In the genomic region with DNA sequence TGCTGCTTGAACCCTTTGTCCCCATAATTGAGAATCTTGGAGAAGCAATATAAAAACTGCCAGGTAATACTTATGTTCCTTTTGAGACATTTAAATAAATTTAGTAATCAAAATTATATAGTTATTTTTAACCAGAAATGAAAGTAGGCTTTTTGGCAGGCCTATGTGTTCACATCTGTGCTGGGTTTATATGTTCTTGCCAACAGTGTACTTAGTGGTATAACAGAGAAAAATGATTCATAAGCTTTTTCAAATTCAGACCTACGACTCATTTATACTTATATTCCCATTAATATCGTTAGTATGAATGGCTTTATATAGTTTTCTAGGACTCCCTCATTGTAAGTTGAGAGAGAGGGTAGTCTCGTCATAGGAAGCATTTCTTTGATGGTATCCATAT, we compare ENCODE assay signal across 22 cellular contexts.
DNase-seq lines count a peak whose midpoint lies in the region; ATAC-seq, FAIRE-seq and TF ChIP-seq lines count a peak whose summit lies in the region.
"Had no signal": no experiment of that assay in that cellular context is flagged by ENCODE, and none has a peak within 500 bp of the region (broad histone marks: within the 10 kb centered on the region; RNA-seq: fewer than 3 reads in every experiment).

No MANE protein-coding gene starts in this region.

- peak; percentile 20 for DNase-seq in HCEC 1CT
- peak; percentile 14 for DNase-seq in astrocyte (ENCODE audit: low read depth)
- peak; percentile 35 to 67 for DNase-seq in fibroblast of lung (ENCODE audit: low read depth in 2 of 2)
- DNase-seq in iris pigment epithelial cell (ENCODE audit: low read depth): peak; percentile 44
- DNase-seq in activated CD8-positive, alpha-beta memory T cell treated with anti-CD3 and anti-CD28 coated beads for 24 hours: no peak
- DNase-seq in SKM-1 (lab: John Stamatoyannopoulos, UW; ENCODE audit: unreplicated experiment): no peak
- DNase-seq: ACHN; AML-193; Caco-2; CD4-positive, alpha-beta T cell; GDM1; HFFc6; KG1 had no signal

- no peaks in the 10 kb centered on the region for H3K27me3 ChIP-seq in astrocyte (ENCODE audit: insufficient read depth, low read length)
- H3K27me3 ChIP-seq in fibroblast of lung (ENCODE audit: control insufficient read depth, insufficient read depth, low read length): no peaks in the 10 kb centered on the region

- no peaks in the 10 kb centered on the region for H3K4me1 ChIP-seq in astrocyte (ENCODE audit: insufficient read depth, low read length)
- H3K4me1 ChIP-seq in fibroblast of lung (ENCODE audit: control insufficient read depth, extremely low read depth, insufficient read depth, low read length): no peaks in the 10 kb centered on the region
- H3K4me1 ChIP-seq: Caco-2 had no signal

- FAIRE-seq in astrocyte (lab: Jason Lieb, UNC): no peak
- FAIRE-seq: A204.1, D721Med, H54, HepG2 had no signal

- TF ChIP-seq POLR2A in GM18505 (IDR thresholded peaks at IDR 0.05; ENCODE audit: borderline replicate concordance, extremely low read depth, insufficient read depth, insufficient read length): no peak

- no peak overlapping the region for H3K4me3 Mint-ChIP-seq in astrocyte (ENCODE audit: unreplicated experiment)
- H3K4me3 Mint-ChIP-seq: CD4-positive, alpha-beta T cell; GM23338; HFFc6 had no signal

- no peak overlapping the region for H3K27ac ChIP-seq in astrocyte (ENCODE audit: low read depth, low read length)
- no peak overlapping the region for H3K27ac ChIP-seq in fibroblast of lung (ENCODE audit: insufficient read depth, low read length)
- H3K27ac ChIP-seq: C4-2B had no signal

- no peaks in the 10 kb centered on the region for H3K9me3 ChIP-seq in astrocyte (ENCODE audit: insufficient read depth, low read depth, low read length)
- no peaks in the 10 kb centered on the region for H3K9me3 ChIP-seq in fibroblast of lung (ENCODE audit: control insufficient read depth, insufficient read depth, low read depth, low read length)

- no peaks in the 10 kb centered on the region for H3K4me1 Mint-ChIP-seq in astrocyte (ENCODE audit: low read depth, unreplicated experiment)
- H3K4me1 Mint-ChIP-seq: GM23338 had no signal

- H3K36me3 ChIP-seq in astrocyte (ENCODE audit: insufficient read depth, low read length) (no peaks in the 10 kb centered on the region), fibroblast of lung (ENCODE audit: control insufficient read depth, insufficient read depth, low read length) (no peaks in the 10 kb centered on the region)

- no peak for TF ChIP-seq CTCF in astrocyte (IDR thresholded peaks at IDR 0.05; ENCODE audit: insufficient read depth, low read depth, low read length)
- no peak for TF ChIP-seq CTCF in fibroblast of lung (conservative IDR thresholded peaks at IDR 0.05 in 1 of 2, IDR thresholded peaks at IDR 0.05 in 1 of 2; ENCODE audit: low read depth in 1 of 2, low read length in 2 of 2)

- H3K27ac Mint-ChIP-seq in astrocyte (ENCODE audit: unreplicated experiment): no peak overlapping the region
- H3K27ac Mint-ChIP-seq: CD4-positive, alpha-beta T cell; GM23338; HFFc6 had no signal

- no peak overlapping the region for H3K9ac ChIP-seq in astrocyte (ENCODE audit: low read length)
- no peak overlapping the region for H3K9ac ChIP-seq in fibroblast of lung (ENCODE audit: insufficient read depth, low read length)

- H3K9me3 Mint-ChIP-seq in astrocyte (ENCODE audit: unreplicated experiment): peaks cover 5% of the 10 kb centered on the region

- H4K20me1 ChIP-seq in astrocyte (ENCODE audit: insufficient read depth, low read length) (no peaks in the 10 kb centered on the region), fibroblast of lung (ENCODE audit: control insufficient read depth, extremely low read depth, insufficient read depth, low read length) (no peaks in the 10 kb centered on the region)

- peaks cover 4% of the 10 kb centered on the region for H3K36me3 Mint-ChIP-seq in astrocyte (ENCODE audit: low read depth, unreplicated experiment)

- H3K79me2 ChIP-seq in astrocyte (ENCODE audit: insufficient read depth, low read length): peaks cover 32% of the 10 kb centered on the region
- H3K79me2 ChIP-seq in fibroblast of lung (ENCODE audit: control insufficient read depth, insufficient read depth, low read length): no peaks in the 10 kb centered on the region

- H3K27me3 Mint-ChIP-seq in astrocyte (ENCODE audit: low read depth, unreplicated experiment): no peaks in the 10 kb centered on the region
- H3K27me3 Mint-ChIP-seq: CD4-positive, alpha-beta T cell had no signal

- no peak overlapping the region for H3K4me2 ChIP-seq in astrocyte (ENCODE audit: low read length)
- H3K4me2 ChIP-seq in fibroblast of lung (ENCODE audit: extremely low read depth, insufficient read depth, low read length): no peak overlapping the region
- H3K4me2 ChIP-seq: GM23338 had no signal

- H3K4me3 ChIP-seq in astrocyte (ENCODE audit: insufficient read depth, low read depth, low read length): no peak overlapping the region
- H3K4me3 ChIP-seq in fibroblast of lung (replicated peaks in 1 of 4; ENCODE audit: control extremely low read depth in 1 of 4, insufficient read depth in 1 of 4, low read depth in 3 of 4, low read length in 4 of 4): no peak overlapping the region
- H3K4me3 ChIP-seq: GM23338 had no signal

- no peak for ATAC-seq in GM18505 (IDR thresholded peaks at IDR 0.05; ENCODE audit: unreplicated experiment)
- ATAC-seq in HG02840 (IDR thresholded peaks at IDR 0.05; ENCODE audit: low FRiP score, unreplicated experiment): no peak
- ATAC-seq: GM23338, HCT116, HepG2 had no signal

- H2AFZ ChIP-seq in astrocyte (ENCODE audit: low read depth, low read length) (no peak overlapping the region), fibroblast of lung (ENCODE audit: low read length) (no peak overlapping the region)
- H2AFZ ChIP-seq: GM23338 had no signal

Comparison
In these comparisons a context has a peak if more than half of its experiments do, and no peak if none do; other contexts are left out.
1. DNase-seq: peak in HCEC 1CT (single experiment), astrocyte (single experiment), fibroblast of lung (2 of 2) and iris pigment epithelial cell (single experiment); none in activated CD8-positive, alpha-beta memory T cell treated with anti-CD3 and anti-CD28 coated beads for 24 hours (single experiment) and SKM-1 (single experiment).